In the genomic region with DNA sequence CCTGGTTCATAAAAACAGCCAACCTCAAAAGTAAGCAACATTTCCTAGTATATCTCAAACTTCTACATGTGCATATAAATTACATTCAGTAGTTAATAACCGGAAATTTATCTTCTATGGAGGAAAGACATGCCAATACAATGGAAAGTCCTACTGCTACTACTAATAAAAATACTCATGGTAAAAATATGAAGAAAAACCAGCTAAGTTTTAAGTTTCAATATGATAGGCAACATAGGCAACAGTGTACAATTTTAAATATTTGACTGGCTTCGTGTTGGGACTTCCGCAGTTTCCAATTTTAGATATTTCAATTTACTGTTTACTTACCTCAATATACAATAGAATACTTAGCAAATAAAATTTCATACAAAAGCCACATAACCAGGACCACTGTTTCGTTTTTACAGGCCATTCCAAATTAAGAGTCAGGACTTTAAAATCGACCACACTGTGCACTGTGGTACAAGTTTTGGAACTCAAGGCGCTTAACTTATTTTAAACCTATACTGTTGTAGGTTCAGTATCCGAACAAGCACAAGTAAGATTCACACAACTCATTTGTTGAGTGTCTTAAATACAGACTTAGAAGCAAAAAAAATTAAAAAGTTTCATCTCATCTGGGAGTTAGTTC, we compare ENCODE assay signal across 1 cellular context.
TF ChIP-seq lines count a peak whose summit lies in the region.

No MANE protein-coding gene starts in this region.

TF ChIP-seq in HepG2, 621 proteins besides CTCF, POLR2A, EP300 and RAD21:
- no peak for TF ChIP-seq HDAC6 (IDR thresholded peaks at IDR 0.05; ENCODE audit: low read depth, low read length)
- no peak for TF ChIP-seq GABPB1 (CRISPR knock-in tag; IDR thresholded peaks at IDR 0.05)
- TF ChIP-seq PHF8 (CRISPR knock-in tag; IDR thresholded peaks at IDR 0.05), result no peak
- TF ChIP-seq PHF20 (CRISPR knock-in tag; IDR thresholded peaks at IDR 0.05), result no peak
- no peak for TF ChIP-seq POGK (CRISPR knock-in tag; conservative IDR thresholded peaks at IDR 0.05)
